Comparison of ENCODE assay signal across 21 cellular contexts in the genomic region with DNA sequence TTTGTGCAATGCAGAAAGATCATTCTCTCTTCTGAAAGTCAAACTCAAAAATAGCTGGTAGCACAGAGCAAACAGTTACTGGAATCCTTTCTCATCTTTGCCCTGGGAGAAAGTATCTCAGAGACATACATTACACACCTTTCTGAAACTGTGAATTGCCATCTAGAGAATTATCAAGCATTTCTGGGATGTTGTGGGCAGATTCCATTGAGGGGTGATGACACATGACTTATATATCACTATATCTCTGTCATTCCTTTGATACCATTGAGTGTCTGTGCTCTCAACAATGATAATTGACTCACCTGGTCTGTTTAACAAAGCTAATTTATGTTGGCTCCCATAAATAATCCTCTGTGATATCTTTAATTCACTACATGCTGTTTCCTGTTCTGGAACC. TPM values are rescaled to one million over a fixed set of nuclear protein-coding genes. Genes with fewer than 3 reads are reported as not detected.
DNase-seq lines count a peak whose midpoint lies in the region; ATAC-seq and TF ChIP-seq lines count a peak whose summit lies in the region.
"Had no signal": no experiment of that assay in that cellular context is flagged by ENCODE, and none has a peak within 500 bp of the region (broad histone marks: within the 10 kb centered on the region; RNA-seq: fewer than 3 reads in every experiment).

No MANE protein-coding gene starts in this region.

- no peak overlapping the region for H2AFZ ChIP-seq in PC-3 (ENCODE audit: low read length)
- H2AFZ ChIP-seq: GM23248 had no signal

- DNase-seq in PC-3 (no peak), esophagus muscularis mucosa (ENCODE audit: extremely low spot score) (no peak), kidney tubule cell (ENCODE audit: low spot score) (peak; percentile 34), AML-193 (lab: John Stamatoyannopoulos, UW) (no peak)
- DNase-seq: BE2C; C1 segment of cervical spinal cord; CD4-positive, CD25-positive, alpha-beta regulatory T cell; CD8-positive, alpha-beta memory T cell; COR-L47; DMS 273 treated with DMSO at 0.1 percent for 48 hours; DMS53; DND-41; EL; GM23248 had no signal

- H3K9me3 ChIP-seq in HEK293 (ENCODE audit: control insufficient read depth, insufficient read depth, low read depth, low read length) (no peaks in the 10 kb centered on the region), PC-3 (ENCODE audit: low read length) (no peaks in the 10 kb centered on the region), esophagus muscularis mucosa (no peaks in the 10 kb centered on the region)
- H3K9me3 ChIP-seq: BE2C, HAP-1 had no signal

- no TSS peak for BruUV-seq in PC-3 (replicated peaks; lab: Mats Ljungman, UMichigan)

- H3K27me3 Mint-ChIP-seq in activated T-helper 17 cell treated with anti-CD3 and anti-CD28 coated beads, Interleukin-2, amount 50 U/mL, for 72 hours: peaks cover 3% of the 10 kb centered on the region
- H3K27me3 Mint-ChIP-seq: CD4-positive, CD25-positive, alpha-beta regulatory T cell; CD8-positive, alpha-beta memory T cell had no signal

- TF ChIP-seq EP300 in esophagus muscularis mucosa (IDR thresholded peaks at IDR 0.05): no peak

- no peaks in the 10 kb centered on the region for H3F3A ChIP-seq in PC-3 (ENCODE audit: low read length, unreplicated experiment)

- no peaks in the 10 kb centered on the region for H3K9me2 ChIP-seq in PC-3 (replicated peaks; ENCODE audit: low read length)

- H3K4me3 ChIP-seq in HEK293 (ENCODE audit: low read depth, low read length) (no peak overlapping the region), PC-3 (ENCODE audit: low read length) (no peak overlapping the region), esophagus muscularis mucosa (no peak overlapping the region)
- H3K4me3 ChIP-seq: GM12878, GM23248, HAP-1 had no signal

- peaks cover 15% of the 10 kb centered on the region; the same call in 1 of the 2 replicates for H4K20me1 ChIP-seq in PC-3 (ENCODE audit: low read length)

- no peaks in the 10 kb centered on the region for H3K4me1 Mint-ChIP-seq in activated T-helper 17 cell treated with anti-CD3 and anti-CD28 coated beads, Interleukin-2, amount 50 U/mL, for 72 hours
- H3K4me1 Mint-ChIP-seq: CD4-positive, CD25-positive, alpha-beta regulatory T cell; CD8-positive, alpha-beta memory T cell had no signal

- TF ChIP-seq POLR2A in esophagus muscularis mucosa (IDR thresholded peaks at IDR 0.05; ENCODE audit: low read depth): no peak

- H3K27ac Mint-ChIP-seq in activated T-helper 17 cell treated with anti-CD3 and anti-CD28 coated beads, Interleukin-2, amount 50 U/mL, for 72 hours: no peak overlapping the region
- H3K27ac Mint-ChIP-seq: CD4-positive, CD25-positive, alpha-beta regulatory T cell; CD8-positive, alpha-beta memory T cell had no signal

- H3K27ac ChIP-seq in HEK293 (ENCODE audit: extremely low read depth, low read depth, low read length): no peak overlapping the region
- H3K27ac ChIP-seq in PC-3 (ENCODE audit: low read length): no peak overlapping the region
- H3K27ac ChIP-seq in esophagus muscularis mucosa (replicated peaks in 1 of 4): peak overlapping the region; percentile 3 to 28 (median 20)
- H3K27ac ChIP-seq: GM23248, HL-60 had no signal

- H3K79me2 ChIP-seq in PC-3 (ENCODE audit: low read length): peaks cover 80% of the 10 kb centered on the region

- 0 out of 2 replicates have a peak overlapping the region, but pooled peaks have one; percentile 6 for H3K4me2 ChIP-seq in PC-3 (ENCODE audit: low read length)

- ATAC-seq in PC-3 (no peak), HG03457 (IDR thresholded peaks at IDR 0.05; ENCODE audit: unreplicated experiment) (no peak)
- no peak for ATAC-seq in activated T-helper 17 cell treated with anti-CD3 and anti-CD28 coated beads, Interleukin-2, amount 50 U/mL, for 72 hours (replicated peaks)
- ATAC-seq: GM12878 had no signal

- no peaks in the 10 kb centered on the region for H3K36me3 Mint-ChIP-seq in activated T-helper 17 cell treated with anti-CD3 and anti-CD28 coated beads, Interleukin-2, amount 50 U/mL, for 72 hours (ENCODE audit: low read depth)
- H3K36me3 Mint-ChIP-seq: CD4-positive, CD25-positive, alpha-beta regulatory T cell; CD8-positive, alpha-beta memory T cell had no signal

- no peak for TF ChIP-seq CTCF in HEK293 (tag by site-specific recombination; IDR thresholded peaks at IDR 0.05)
- TF ChIP-seq CTCF in PC-3 (conservative IDR thresholded peaks at IDR 0.05; ENCODE audit: low read depth, low read length): no peak
- TF ChIP-seq CTCF in esophagus muscularis mucosa (IDR thresholded peaks at IDR 0.05): no peak

- POLR2A ChIA-PET in HEK293 (lab: Yijun Ruan, JAX): interaction anchor here (3.7 kb wide), 1 partner anchor 12 kb away, joined by 26 read pairs; a partner anchor contains a TSS
- POLR2A ChIA-PET in PC-3 (lab: Charles Lee; ENCODE audit: unreplicated experiment): interaction anchor here (0.5 kb wide), 1 partner anchor 13 kb away, joined by 3 read pairs; a partner anchor contains a TSS

- H3K36me3 ChIP-seq in HEK293 (ENCODE audit: control insufficient read depth in 2 of 2, insufficient read depth in 1 of 2, low read length in 2 of 2) (peaks cover 0 to 79% of the 10 kb centered on the region in 2 experiments; a peak in 2 of 3 replicates), PC-3 (ENCODE audit: low read depth, low read length) (peaks cover 28% of the 10 kb centered on the region; the same call in 1 of the 2 replicates), esophagus muscularis mucosa (no peaks in the 10 kb centered on the region)
- H3K36me3 ChIP-seq: BE2C, HAP-1 had no signal

- H3K4me1 ChIP-seq in HEK293 (ENCODE audit: control insufficient read depth, insufficient read depth, low read length) (no peaks in the 10 kb centered on the region), PC-3 (ENCODE audit: insufficient read depth, low read length) (peaks cover 40% of the 10 kb centered on the region), esophagus muscularis mucosa (peaks cover 0 to 86% (median 60%) of the 10 kb centered on the region in 4 donors)
- H3K4me1 ChIP-seq: BE2C had no signal

- H3K9ac ChIP-seq in PC-3 (ENCODE audit: low read length): no peak overlapping the region
- H3K9ac ChIP-seq: GM23248 had no signal

- intact Hi-C loops in PC-3 (cut with micrococcal nuclease): no loop called here
- intact Hi-C loops in esophagus muscularis mucosa (cut with DNase I): no loop called here

- CTCF ChIA-PET in HEK293 (lab: Yijun Ruan, JAX) (no interaction called here), PC-3 (lab: Charles Lee) (interaction anchor here (0.6 kb wide), 1 partner anchor 162 kb away, joined by 3 read pairs; no protein-coding TSS in a partner anchor)

- no peak overlapping the region for H3K4me3 Mint-ChIP-seq in activated T-helper 17 cell treated with anti-CD3 and anti-CD28 coated beads, Interleukin-2, amount 50 U/mL, for 72 hours
- H3K4me3 Mint-ChIP-seq: CD4-positive, CD25-positive, alpha-beta regulatory T cell; CD8-positive, alpha-beta memory T cell had no signal

- H3K9me3 Mint-ChIP-seq in activated T-helper 17 cell treated with anti-CD3 and anti-CD28 coated beads, Interleukin-2, amount 50 U/mL, for 72 hours: no peaks in the 10 kb centered on the region

- H3K27me3 ChIP-seq in PC-3 (ENCODE audit: low read length) (no peaks in the 10 kb centered on the region), esophagus muscularis mucosa (no peaks in the 10 kb centered on the region)

TF ChIP-seq in HEK293, 187 proteins besides CTCF, POLR2A, EP300 and RAD21:
- TF ChIP-seq ZBTB17 (tag by site-specific recombination; IDR thresholded peaks at IDR 0.05) (peak; percentile 51; the same call in 1 of the 2 replicates), ZNF610 (tag by site-specific recombination; IDR thresholded peaks at IDR 0.05; ENCODE audit: borderline replicate concordance) (no peak), ZNF416 (tag by site-specific recombination; IDR thresholded peaks at IDR 0.05) (no peak), KLF8 (tag by site-specific recombination; IDR thresholded peaks at IDR 0.05) (peak; percentile 45; the same call in 1 of the 2 replicates), ZFP3 (tag by site-specific recombination; IDR thresholded peaks at IDR 0.05; ENCODE audit: low read depth) (no peak)
TF ChIP-seq in HEK293: peak in this region for 2.

RNA-seq across cellular contexts. Expression of a gene that starts 13.0 kb away (rescaled TPM):
- total RNA-seq in PC-3 (2014; rRNA removed) (19.1 and 28.7 TPM in 2 replicates), esophagus muscularis mucosa (100 to 1,000 TPM in 1 of 4 donors, 10 to 100 TPM in 3; 82.3 to 101 (median 92.0) TPM)
- total RNA-seq in activated T-helper 17 cell treated with anti-CD3 and anti-CD28 coated beads, Interleukin-2, amount 50 U/mL, for 72 hours: not detected
- total RNA-seq: CD4-positive, CD25-positive, alpha-beta regulatory T cell; CD8-positive, alpha-beta memory T cell; G401 had no signal

Comparison
In these comparisons a context has a peak if more than half of its experiments do, and no peak if none do; other contexts are left out.
1. H3K27ac ChIP-seq: peak in esophagus muscularis mucosa (4 of 4); none in HEK293 (single experiment) and PC-3 (single experiment).
2. RNA of a gene that starts 13.0 kb away (total RNA-seq): 82.3 to 101 TPM in esophagus muscularis mucosa and 19.1 to 28.7 TPM in PC-3; not detected in activated T-helper 17 cell treated with anti-CD3 and anti-CD28 coated beads, Interleukin-2, amount 50 U/mL, for 72 hours; every median in the first group is over 10 times any median in the second.